8 cellular contexts compared by ENCODE assay signal in the genomic region with DNA sequence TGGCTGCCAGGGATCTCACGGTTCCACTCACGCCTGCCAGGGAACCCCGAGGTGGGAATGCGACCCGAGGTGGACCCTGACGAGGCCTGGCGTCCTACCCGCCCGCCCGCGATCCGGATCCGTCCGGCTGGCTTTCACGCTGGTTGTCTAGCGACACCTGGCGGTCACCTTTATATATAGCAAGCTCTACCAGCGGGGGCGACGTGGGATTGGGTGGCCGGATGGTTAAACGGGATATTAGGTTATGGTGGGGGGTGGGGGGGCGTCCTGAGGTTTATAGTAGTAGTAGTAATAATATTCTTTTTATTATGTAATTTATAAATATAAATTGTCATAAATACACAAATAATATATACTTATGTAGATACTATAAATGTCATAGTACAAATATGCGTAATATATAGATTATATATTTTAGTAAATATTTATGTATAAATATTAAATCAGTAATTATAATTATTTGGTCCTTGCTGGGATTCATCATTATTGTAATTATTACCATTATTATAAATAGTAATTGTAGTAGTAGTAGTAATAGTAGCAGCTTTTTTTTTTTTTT.
DNase-seq lines count a peak whose midpoint lies in the region; ATAC-seq, FAIRE-seq and TF ChIP-seq lines count a peak whose summit lies in the region.

No MANE protein-coding gene starts in this region.

- H2BK20ac ChIP-seq in IMR-90 (ENCODE audit: low read depth, low read length) = no peak overlapping the region

- H3K36me3 ChIP-seq in IMR-90 (ENCODE audit: control insufficient read depth, insufficient read depth, low read length) = no peaks in the 10 kb centered on the region

- H3K9ac ChIP-seq in IMR-90 (ENCODE audit: low read depth, low read length) = 0 out of 2 replicates have a peak overlapping the region, but pooled peaks have one; percentile 41

- POLR2A ChIA-PET in IMR-90 (lab: Charles Lee; ENCODE audit: unreplicated experiment) = interaction anchor here (0.6 kb wide), 1 partner anchor 380 kb away, joined by 9 read pairs; no protein-coding TSS in a partner anchor

- peak overlapping the region; percentile 73 for H2AFZ ChIP-seq in IMR-90 (replicated peaks; ENCODE audit: low read length, poor library complexity)

- H3K9me1 ChIP-seq in IMR-90 (ENCODE audit: insufficient read depth, low read length) = no peaks in the 10 kb centered on the region

- ATAC-seq in IMR-90 (ENCODE audit: low read depth) (peak; percentile 73), omental fat pad (ENCODE audit: low FRiP score) (no peak), HG03442 (IDR thresholded peaks at IDR 0.05; ENCODE audit: unreplicated experiment) (no peak)

- H3K27ac ChIP-seq in IMR-90 (ENCODE audit: insufficient read depth, low read length) = no peak overlapping the region

- peak overlapping the region; percentile 7 for H2AK9ac ChIP-seq in IMR-90 (replicated peaks; ENCODE audit: low read depth, low read length, poor library complexity)

- CTCF ChIA-PET in IMR-90 (lab: Yijun Ruan, JAX) = interaction anchor here (0.6 to 3.0 kb wide), 7 partner anchors 10 to 394 kb away, joined by 3 to 27 read pairs (median 4); no protein-coding TSS in a partner anchor

- no peak for TF ChIP-seq POLR2A in IMR-90 (IDR thresholded peaks at IDR 0.05; ENCODE audit: low read depth, low read length)

- no peaks in the 10 kb centered on the region for H3K9me3 ChIP-seq in IMR-90 (ENCODE audit: control insufficient read depth, insufficient read depth, low read length)

- DNase-seq in GM12865 (ENCODE audit: low read depth) (peak; percentile 76), IMR-90 (peak; percentile 64), SK-N-DZ (ENCODE audit: low spot score) (peak; percentile 82), activated gamma-delta T cell treated with Interleukin-2 at 50 U/mL for 16 hours (peak; percentile 74), frontal cortex (ENCODE audit: low spot score in 2 of 2) (peak; percentile 83 to 86), omental fat pad (ENCODE audit: low spot score) (peak; percentile 64), superior temporal gyrus (ENCODE audit: extremely low spot score) (peak; percentile 82)

- H2BK120ac ChIP-seq in IMR-90 (ENCODE audit: low read depth, low read length) = no peak overlapping the region

- no peak overlapping the region for H2BK5ac ChIP-seq in IMR-90 (ENCODE audit: low read depth, low read length, poor library complexity, severe bottlenecking)

- no peak overlapping the region for H3K56ac ChIP-seq in IMR-90 (ENCODE audit: extremely low read depth, insufficient read depth, low read length)

- H2AK5ac ChIP-seq in IMR-90 (ENCODE audit: low read depth, low read length) = no peak overlapping the region

- no peak overlapping the region for H3K4ac ChIP-seq in IMR-90 (ENCODE audit: low read depth, low read length)

- TF ChIP-seq CTCF in GM12865 (IDR thresholded peaks at IDR 0.05; ENCODE audit: insufficient read depth, low read depth, low read length, missing control alignments) (peak; percentile 69), IMR-90 (conservative IDR thresholded peaks at IDR 0.05; ENCODE audit: low read depth, low read length) (peak; percentile 91), omental fat pad (IDR thresholded peaks at IDR 0.05) (peak in 1 of 3 donors; percentile 8)

- peaks cover 15% of the 10 kb centered on the region for H3K27me3 ChIP-seq in IMR-90 (ENCODE audit: control insufficient read depth, insufficient read depth, low read length)

- H3K18ac ChIP-seq in IMR-90 (ENCODE audit: low read depth, low read length) = no peak overlapping the region

- peak; percentile 95 for FAIRE-seq in frontal cortex (lab: Jason Lieb, UNC)

- no peak overlapping the region for H3K14ac ChIP-seq in IMR-90 (replicated peaks; ENCODE audit: low read depth, low read length)

- H4K5ac ChIP-seq in IMR-90 (ENCODE audit: low read depth, low read length) = no peak overlapping the region

- H3K4me2 ChIP-seq in IMR-90 (ENCODE audit: low read depth, low read length) = peak overlapping the region; percentile 77

- H3K23ac ChIP-seq in IMR-90 (ENCODE audit: low read depth, low read length) = no peak overlapping the region

- no TSS peak for BruUV-seq in IMR-90 (replicated peaks; lab: Mats Ljungman, UMichigan)

- no CpG with 5 or more reads among the region's 24 CpGs for WGBS in IMR-90 (ENCODE audit: extremely low coverage in 2 of 2, insufficient read length in 1 of 2), 2 experiments

- peak; percentile 86 for TF ChIP-seq RAD21 in IMR-90 (IDR thresholded peaks at IDR 0.05; ENCODE audit: low read length)

- no peaks in the 10 kb centered on the region for H3K4me1 ChIP-seq in IMR-90 (ENCODE audit: control insufficient read depth, insufficient read depth, low read length)

- H3K79me1 ChIP-seq in IMR-90 (ENCODE audit: low read depth in 1 of 2, low read length in 2 of 2) = no peaks in the 10 kb centered on the region

- in situ Hi-C loops in IMR-90 (cut with MboI; ENCODE audit: low sequenced_read_pairs) = loop anchor here (5.0 kb wide), 2 partner anchors 231 to 386 kb away; a partner anchor contains a TSS

- no peak overlapping the region for H4K8ac ChIP-seq in IMR-90 (ENCODE audit: low read depth in 2 of 2, low read length in 2 of 2)

- no peak overlapping the region for H2BK15ac ChIP-seq in IMR-90 (ENCODE audit: low read depth, low read length)

- intact Hi-C loops in IMR-90 (cut with micrococcal nuclease) = loop anchor here (1.0 to 5.0 kb wide), 4 partner anchors 61 to 300 kb away; no protein-coding TSS in a partner anchor

- no peak overlapping the region for H4K91ac ChIP-seq in IMR-90 (ENCODE audit: insufficient read depth, low read depth, low read length)

- H3K4me3 ChIP-seq in GM12865 (ENCODE audit: low read depth, low read length) (no peak overlapping the region), IMR-90 (ENCODE audit: insufficient read depth, low read depth, low read length) (0 out of 2 replicates have a peak overlapping the region, but pooled peaks have one; percentile 15)

- no peaks in the 10 kb centered on the region for H4K20me1 ChIP-seq in IMR-90 (ENCODE audit: insufficient read depth, low read length)

- dilution Hi-C loops in IMR-90 (cut with HindIII; ENCODE audit: low sequenced_read_pairs, unreplicated experiment) = no loop called here

TF ChIP-seq in IMR-90, 13 proteins besides CTCF, POLR2A, EP300 and RAD21:
- TF ChIP-seq SMC3 (IDR thresholded peaks at IDR 0.05; ENCODE audit: low read depth, low read length) (peak; percentile 59), MAFK (IDR thresholded peaks at IDR 0.05; ENCODE audit: low read depth, low read length) (no peak), RCOR1 (IDR thresholded peaks at IDR 0.05; ENCODE audit: insufficient replicate concordance, low read length) (no peak), CEBPB (IDR thresholded peaks at IDR 0.05; ENCODE audit: low read depth, low read length) (no peak), MAZ (IDR thresholded peaks at IDR 0.05; ENCODE audit: borderline replicate concordance, low read depth, low read length) (peak; percentile 72; the same call in 1 of the 2 replicates), NFE2L2 (IDR thresholded peaks at IDR 0.05; ENCODE audit: low read depth, low read length) (no peak), MXI1 (IDR thresholded peaks at IDR 0.05; ENCODE audit: borderline replicate concordance, low read depth, low read length) (no peak), FOS (IDR thresholded peaks at IDR 0.05; ENCODE audit: low read depth, low read length) (no peak), CHD1 (IDR thresholded peaks at IDR 0.05; ENCODE audit: low read depth, low read length) (no peak), RFX5 (IDR thresholded peaks at IDR 0.05; ENCODE audit: low read depth, low read length) (no peak), BHLHE40 (IDR thresholded peaks at IDR 0.05; ENCODE audit: low read depth, low read length) (no peak)
- TF ChIP-seq, protein P1, sequence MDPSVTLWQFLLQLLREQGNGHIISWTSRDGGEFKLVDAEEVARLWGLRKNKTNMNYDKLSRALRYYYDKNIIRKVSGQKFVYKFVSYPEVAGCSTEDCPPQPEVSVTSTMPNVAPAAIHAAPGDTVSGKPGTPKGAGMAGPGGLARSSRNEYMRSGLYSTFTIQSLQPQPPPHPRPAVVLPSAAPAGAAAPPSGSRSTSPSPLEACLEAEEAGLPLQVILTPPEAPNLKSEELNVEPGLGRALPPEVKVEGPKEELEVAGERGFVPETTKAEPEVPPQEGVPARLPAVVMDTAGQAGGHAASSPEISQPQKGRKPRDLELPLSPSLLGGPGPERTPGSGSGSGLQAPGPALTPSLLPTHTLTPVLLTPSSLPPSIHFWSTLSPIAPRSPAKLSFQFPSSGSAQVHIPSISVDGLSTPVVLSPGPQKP (IDR thresholded peaks at IDR 0.05; ENCODE audit: borderline replicate concordance, low read depth, low read length) = no peak
- TF ChIP-seq, protein P2, sequence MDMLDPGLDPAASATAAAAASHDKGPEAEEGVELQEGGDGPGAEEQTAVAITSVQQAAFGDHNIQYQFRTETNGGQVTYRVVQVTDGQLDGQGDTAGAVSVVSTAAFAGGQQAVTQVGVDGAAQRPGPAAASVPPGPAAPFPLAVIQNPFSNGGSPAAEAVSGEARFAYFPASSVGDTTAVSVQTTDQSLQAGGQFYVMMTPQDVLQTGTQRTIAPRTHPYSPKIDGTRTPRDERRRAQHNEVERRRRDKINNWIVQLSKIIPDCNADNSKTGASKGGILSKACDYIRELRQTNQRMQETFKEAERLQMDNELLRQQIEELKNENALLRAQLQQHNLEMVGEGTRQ (IDR thresholded peaks at IDR 0.05; ENCODE audit: low read depth, low read length) = no peak
